In the genomic region with DNA sequence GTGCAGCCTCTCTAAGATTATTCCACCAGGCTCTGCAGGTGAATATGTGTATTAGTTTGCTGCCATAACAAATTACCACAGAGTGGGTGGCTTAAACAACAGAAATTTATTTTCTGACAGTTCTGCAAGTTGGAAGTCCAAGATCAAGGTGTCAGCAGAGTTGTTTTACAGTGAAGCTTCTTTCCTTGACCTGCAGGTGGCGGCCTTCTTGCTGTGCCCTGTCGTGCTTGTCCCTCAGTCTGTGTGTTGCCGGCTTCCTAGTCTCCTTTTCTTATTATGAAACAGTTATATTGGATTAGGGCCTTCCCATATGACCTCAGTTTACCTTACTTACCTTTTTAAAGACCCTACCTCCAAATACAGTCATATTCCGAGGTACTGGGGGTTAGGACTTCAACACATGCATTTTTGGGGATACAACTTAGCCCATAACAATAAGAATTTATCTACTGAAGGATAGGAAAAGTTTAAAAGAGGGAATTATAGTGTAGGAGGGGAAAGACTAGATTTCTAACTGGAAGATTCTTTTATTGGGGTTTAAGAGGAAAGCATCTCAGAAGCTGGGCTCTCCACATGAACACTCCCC, we compare ENCODE assay signal across 8 cellular contexts.
DNase-seq lines count a peak whose midpoint lies in the region; ATAC-seq and TF ChIP-seq lines count a peak whose summit lies in the region.

No MANE protein-coding gene starts in this region.

- H3K4me1 ChIP-seq in parathyroid adenoma, result no peaks in the 10 kb centered on the region

- no peaks in the 10 kb centered on the region for H3K27me3 ChIP-seq in parathyroid adenoma (ENCODE audit: control insufficient read depth, insufficient read depth, low read length)

- no peaks in the 10 kb centered on the region for H3K9me3 ChIP-seq in parathyroid adenoma (ENCODE audit: control insufficient read depth, low read length)

- ATAC-seq in GM21619 (IDR thresholded peaks at IDR 0.05; ENCODE audit: unreplicated experiment), result peak; percentile 76

- H3K4me3 ChIP-seq in LNCaP clone FGC (ENCODE audit: low read depth, low read length) (no peak overlapping the region), WI38 (ENCODE audit: low read depth, low read length) (no peak overlapping the region), parathyroid adenoma (ENCODE audit: low read depth, low read length) (no peak overlapping the region)

- no peak overlapping the region for H3K27ac ChIP-seq in parathyroid adenoma

- H3K9ac ChIP-seq in parathyroid adenoma, result no peak overlapping the region

- H3K36me3 ChIP-seq in parathyroid adenoma (ENCODE audit: control insufficient read depth, insufficient read depth, low read length), result no peaks in the 10 kb centered on the region

- TF ChIP-seq CTCF in LNCaP clone FGC (IDR thresholded peaks at IDR 0.05; ENCODE audit: control insufficient read depth, extremely low read depth, insufficient read depth), result peak; percentile 80
- peak; percentile 61 for TF ChIP-seq CTCF in WI38 (IDR thresholded peaks at IDR 0.05; ENCODE audit: low read depth, low read length)
- peak; percentile 32 for TF ChIP-seq CTCF in parathyroid adenoma (IDR thresholded peaks at IDR 0.05)

- H3K79me2 ChIP-seq in parathyroid adenoma, result no peaks in the 10 kb centered on the region

- H3K4me2 ChIP-seq in parathyroid adenoma (ENCODE audit: low read length), result no peak overlapping the region

- no peak overlapping the region for H2AFZ ChIP-seq in parathyroid adenoma

- DNase-seq in DMS153 (lab: John Stamatoyannopoulos, UW) (peak; percentile 8), DMS153 treated with DMSO at 0.1 percent for 48 hours (lab: John Stamatoyannopoulos, UW; ENCODE audit: unreplicated experiment) (no peak), LNCaP clone FGC (ENCODE audit: low read depth) (no peak), hepatic stellate cell (ENCODE audit: low spot score) (no peak)
- peak; percentile 28 for DNase-seq in effector CD4-positive, alpha-beta T cell

Comparison
In these comparisons a context has a peak if more than half of its experiments do, and no peak if none do; other contexts are left out.
1. DNase-seq: peak in DMS153 (single experiment) and effector CD4-positive, alpha-beta T cell (single experiment); none in DMS153 treated with DMSO at 0.1 percent for 48 hours (single experiment), LNCaP clone FGC (single experiment) and hepatic stellate cell (single experiment).
2. Peak in every context shown above with its lines, with median percentiles within 50 percentile points of each other: CTCF ChIP-seq.